ENCODE assay signal across 8 cellular contexts in the genomic region with DNA sequence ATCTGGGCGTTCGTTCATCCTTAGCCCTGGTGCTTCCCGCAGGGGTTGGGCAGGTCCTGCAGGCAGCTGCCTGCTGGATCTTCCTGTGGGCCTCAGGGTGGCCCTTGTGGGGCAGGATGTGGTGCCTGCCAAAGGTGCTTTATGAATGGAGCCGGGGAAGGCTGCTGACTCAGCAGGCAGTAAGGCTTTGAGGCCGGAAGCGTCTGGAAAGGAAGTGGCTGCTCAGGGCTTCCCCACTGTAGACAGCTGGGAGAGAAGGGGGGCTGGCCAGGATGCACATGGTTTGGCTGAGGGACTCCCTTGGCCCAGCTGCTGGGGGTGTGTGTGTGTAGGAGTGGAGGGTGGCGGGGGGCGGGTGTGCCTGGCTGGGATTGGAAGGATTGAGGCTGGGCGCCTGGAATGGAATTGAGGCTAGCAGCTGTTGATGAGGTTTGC. TPM values are rescaled to one million over a fixed set of nuclear protein-coding genes. Genes with fewer than 3 reads are reported as not detected.
DNase-seq lines count a peak whose midpoint lies in the region; ATAC-seq and TF ChIP-seq lines count a peak whose summit lies in the region.

No MANE protein-coding gene starts in this region.

- intact Hi-C loops in heart left ventricle (cut with DNase I): loop anchor here in 8 of 10 donors (5.0 to 10.0 kb wide), 4 partner anchors 60 to 390 kb away; partner anchors contain the start of gene NPTN (in 1 of the 8)

- H3K36me3 ChIP-seq in heart left ventricle: peaks cover 0 to 6% (median 0%) of the 10 kb centered on the region in 9 donors

- H3K4me1 Mint-ChIP-seq in activated naive CD8-positive, alpha-beta T cell treated with anti-CD3 and anti-CD28 coated beads for 36 hours: peaks cover 23% of the 10 kb centered on the region

- 8 to 20% (median 14%) methylated on average over 9 of the region's 9 CpGs for WGBS in heart left ventricle, 4 donors

- H3K27ac ChIP-seq in heart left ventricle: peak overlapping the region in 6 of 12 donors; percentile 5 to 47 (median 25)

- H3K9me3 Mint-ChIP-seq in activated naive CD8-positive, alpha-beta T cell treated with anti-CD3 and anti-CD28 coated beads for 36 hours: no peaks in the 10 kb centered on the region

- H3K27ac Mint-ChIP-seq in activated naive CD8-positive, alpha-beta T cell treated with anti-CD3 and anti-CD28 coated beads for 36 hours: peak overlapping the region; percentile 52

- H3K4me3 ChIP-seq in heart left ventricle: no peak overlapping the region

- H3K4me1 ChIP-seq in heart left ventricle: peaks cover 0 to 56% (median 46%) of the 10 kb centered on the region in 12 donors

- ATAC-seq in GM19395 (IDR thresholded peaks at IDR 0.05; ENCODE audit: unreplicated experiment): peak; percentile 86
- ATAC-seq in heart left ventricle: peak; percentile 89 to 97 (median 92)

- peaks cover 0 to 6% (median 0%) of the 10 kb centered on the region in 9 donors for H3K27me3 ChIP-seq in heart left ventricle

- no peak for TF ChIP-seq CTCF in AG09319 (IDR thresholded peaks at IDR 0.05; ENCODE audit: low read depth, low read length)
- TF ChIP-seq CTCF in heart left ventricle (IDR thresholded peaks at IDR 0.05): no peak

- peaks cover 79% of the 10 kb centered on the region for H3K27me3 Mint-ChIP-seq in activated naive CD8-positive, alpha-beta T cell treated with anti-CD3 and anti-CD28 coated beads for 36 hours

- peak overlapping the region; percentile 47 for H3K4me3 Mint-ChIP-seq in activated naive CD8-positive, alpha-beta T cell treated with anti-CD3 and anti-CD28 coated beads for 36 hours

- no peaks in the 10 kb centered on the region for H3K36me3 Mint-ChIP-seq in activated naive CD8-positive, alpha-beta T cell treated with anti-CD3 and anti-CD28 coated beads for 36 hours

- peak; percentile 70 for DNase-seq in AG09319 (ENCODE audit: extremely low read depth, low read depth)
- DNase-seq in HT1080 (ENCODE audit: low read depth): peak; percentile 99
- DNase-seq in SW480 (ENCODE audit: low spot score): peak; percentile 90
- DNase-seq in activated naive CD8-positive, alpha-beta T cell treated with anti-CD3 and anti-CD28 coated beads for 36 hours: peak; percentile 79
- DNase-seq in heart left ventricle: peak; percentile 90 to 94 (median 92)
- DNase-seq in pulmonary artery endothelial cell (ENCODE audit: low read depth, low spot score): peak; percentile 98
- peak; percentile 90 for DNase-seq in ureter (ENCODE audit: low spot score)

- no peak for TF ChIP-seq POLR2A in heart left ventricle (IDR thresholded peaks at IDR 0.05)

- H3K9me3 ChIP-seq in heart left ventricle: no peaks in the 10 kb centered on the region

RNA-seq across cellular contexts. Expression of gene CD276, which starts 12.9 kb away (rescaled TPM):
- total RNA-seq in HT1080 (2014; rRNA removed; shearing (Covaris generic)): 51.6 and 69.2 TPM in 2 replicates
- 81.9 and 86.1 TPM in 2 replicates for polyA plus RNA-seq in HT1080 (2015; cell fraction: cytosol; rRNA removed)
- 72.1 and 73.0 TPM in 2 replicates for polyA plus RNA-seq in HT1080 (2015; cell fraction: nucleus; rRNA removed)
- 1 to 10 TPM; 1.6 to 2.1 TPM for total RNA-seq in activated naive CD8-positive, alpha-beta T cell treated with anti-CD3 and anti-CD28 coated beads for 36 hours
- 100 to 1,000 TPM in 1 of 9 donors, 10 to 100 TPM in 8; 32.0 to 127 (median 53.3) TPM for total RNA-seq in heart left ventricle
- 10 to 100 TPM; 29.1 to 85.4 TPM for polyA plus RNA-seq in heart left ventricle
- total RNA-seq in pulmonary artery endothelial cell: 39.8 and 87.2 TPM in 2 replicates
- 26.9 TPM for total RNA-seq in ureter

RNA-seq across cellular contexts. Expression of gene INSYN1, which starts 56.1 kb away (rescaled TPM):
- total RNA-seq in HT1080 (2014; rRNA removed; shearing (Covaris generic)): 0.53 and 1.1 TPM in 2 replicates
- 0.08 and 0.21 TPM in 2 replicates for polyA plus RNA-seq in HT1080 (2015; cell fraction: cytosol; rRNA removed)
- polyA plus RNA-seq in HT1080 (2015; cell fraction: nucleus; rRNA removed): 0.01 and 0.51 TPM in 2 replicates
- total RNA-seq in activated naive CD8-positive, alpha-beta T cell treated with anti-CD3 and anti-CD28 coated beads for 36 hours: not detected
- total RNA-seq in heart left ventricle (100 to 1,000 TPM in 4 of 9 donors, 10 to 100 TPM in 5; 51.5 to 182 (median 83.0) TPM), pulmonary artery endothelial cell (0.11 and 0.26 TPM in 2 replicates), ureter (8.1 TPM)
- polyA plus RNA-seq in heart left ventricle: 100 to 1,000 TPM; 120 to 137 TPM
